24 cellular contexts compared by ENCODE assay signal in genomic region chr3:119362940-119363725, GRCh38.
"Had no signal": no experiment of that assay in that cellular context is flagged by ENCODE, and none has a peak within 500 bp of the region (broad histone marks: within the 10 kb centered on the region; RNA-seq: fewer than 3 reads in every experiment).

No MANE protein-coding gene starts in this region.

- H3K9me3 ChIP-seq: ovary, psoas muscle, right lobe of liver, sigmoid colon, stomach, thoracic aorta, thyroid gland, tibial nerve, upper lobe of right lung, uterus had no signal

- H3K27ac ChIP-seq: neural progenitor cell, ovary, parathyroid adenoma, psoas muscle, right lobe of liver, sigmoid colon, stomach, thoracic aorta, upper lobe of right lung, uterus had no signal

- ATAC-seq: natural killer cell; psoas muscle; right lobe of liver; stimulated activated effector memory CD8-positive, alpha-beta T cell treated with anti-CD3 and anti-CD28 coated beads, Interleukin-12 subunit alpha, Interleukin-12 subunit beta, amount 100 ng/mL, for 72 hours; stimulated activated naive B cell treated with anti-CD40 and anti-IgM and Interleukin-4, amounts not matched to agents 10 μg/mL and 1 μg/mL and 100 μg/mL, for 72 hours; upper lobe of right lung had no signal

- H3K27me3 ChIP-seq: neural progenitor cell, ovary, right lobe of liver, sigmoid colon, stomach, thyroid gland, tibial nerve, upper lobe of right lung, uterus had no signal

- H3K4me3 ChIP-seq: neural progenitor cell, ovary, psoas muscle, right lobe of liver, sigmoid colon, stomach, thoracic aorta, thyroid gland, tibial nerve, upper lobe of right lung, uterus had no signal

- FAIRE-seq: small intestine had no signal

- H3K36me3 ChIP-seq: neural progenitor cell, ovary, right lobe of liver, thyroid gland, uterus had no signal

- DNase-seq: natural killer cell; occipital lobe; ovary; posterior cingulate gyrus; psoas muscle; right cardiac atrium; right lobe of liver; sigmoid colon; small intestine; stimulated activated CD4-positive, alpha-beta T cell treated with anti-CD3 and anti-CD28 coated beads, Interleukin-15, amount 100 ng/mL, for 24 hours; stimulated activated CD4-positive, alpha-beta T cell treated with anti-CD3 and anti-CD28 coated beads, Interleukin-2, amount 100 ng/mL, for 24 hours; stimulated activated CD4-positive, alpha-beta T cell treated with anti-CD3 and anti-CD28 coated beads, Interleukin-2, amount 100 ng/mL, for 48 hours; stimulated activated CD4-positive, alpha-beta T cell treated with anti-CD3 and anti-CD28 coated beads, Interleukin-4, amount 100 ng/mL, for 24 hours; stimulated activated naive B cell treated with anti-CD40 and anti-IgM and Interleukin-4, amounts not matched to agents 10 μg/mL and 1 μg/mL and 100 μg/mL, for 72 hours; stimulated activated naive CD4-positive, alpha-beta T cell treated with Interleukin-2 at 50 U/mL for 16 hours; stomach; upper lobe of right lung; uterus had no signal

- H3K4me1 ChIP-seq: parathyroid adenoma, psoas muscle, right lobe of liver, uterus had no signal
